In genomic region chr19:8637070-8637469, GRCh38 we compare ENCODE assay signal across 13 cellular contexts. TPM values are rescaled to one million over a fixed set of nuclear protein-coding genes. Genes with fewer than 3 reads are reported as not detected.
DNase-seq lines count a peak whose midpoint lies in the region; ATAC-seq, FAIRE-seq and TF ChIP-seq lines count a peak whose summit lies in the region.
"Not testable (repeated sequence)": the region's sequence is repeated elsewhere in the genome, so short reads cannot be mapped to it uniquely, and the experiment has no call there.
"Had no signal": no experiment of that assay in that cellular context is flagged by ENCODE, and none has a peak within 500 bp of the region (broad histone marks: within the 10 kb centered on the region; RNA-seq: fewer than 3 reads in every experiment).

No MANE protein-coding gene starts in this region.

- intact Hi-C loops in HepG2 (cut with micrococcal nuclease; ENCODE audit: unreplicated experiment), result not testable (repeated sequence)

- not testable (repeated sequence) for BruUV-seq in HepG2 (replicated peaks; lab: Mats Ljungman, UMichigan)

- not testable (repeated sequence) for H3K79me2 ChIP-seq in HepG2 (ENCODE audit: insufficient read depth, low read length)

- peak; percentile 23 for FAIRE-seq in HTR-8/SVneo (lab: Jason Lieb, UNC)
- FAIRE-seq in HepG2 (lab: Jason Lieb, UNC), result not testable (repeated sequence)

- 0 out of 3 replicates have a peak, but pooled peaks have one; percentile 37 for ATAC-seq in SK-N-SH treated with all-trans-retinoic acid at 6 μM for 48 hours
- ATAC-seq in HepG2, result not testable (repeated sequence)
- peak; percentile 33 for ATAC-seq in thoracic aorta (ENCODE audit: insufficient number of reproducible peaks, low FRiP score, low read depth)

- not testable (repeated sequence) for TF ChIP-seq CTCF in AG10803 (conservative IDR thresholded peaks at IDR 0.05; ENCODE audit: low read length); brain microvascular endothelial cell (IDR thresholded peaks at IDR 0.05; ENCODE audit: low read depth, low read length, missing control alignments); HepG2 (CRISPR knock-in tag; IDR thresholded peaks at IDR 0.05); thoracic aorta (IDR thresholded peaks at IDR 0.05)

- H3K4me1 ChIP-seq in HepG2 (ENCODE audit: insufficient read depth, low read length) (peaks cover 69% of the 10 kb centered on the region), thoracic aorta (ENCODE audit: control insufficient read depth in 1 of 2, low read depth in 2 of 2) (peaks cover 12 to 30% of the 10 kb centered on the region in 2 donors)

- POLR2A ChIA-PET in HepG2 (lab: Yijun Ruan, JAX), result not testable (repeated sequence)

- H4K20me1 ChIP-seq in HepG2 (ENCODE audit: insufficient read depth, low read length), result not testable (repeated sequence)

- not testable (repeated sequence) for H3K9me3 ChIP-seq in HepG2 (ENCODE audit: low read length); thoracic aorta

- TF ChIP-seq RAD21 in HepG2 (CRISPR knock-in tag; IDR thresholded peaks at IDR 0.05), result not testable (repeated sequence)

- CTCF ChIA-PET in HepG2 (lab: Yijun Ruan, JAX; ENCODE audit: low intra/inter-chr PET ratio, low total read pairs), result not testable (repeated sequence)

- not testable (repeated sequence) for H3K4me2 ChIP-seq in HepG2 (ENCODE audit: low read depth, low read length)

- not testable (repeated sequence) for H2AFZ ChIP-seq in HepG2 (ENCODE audit: low read length)

- not testable (repeated sequence) for H3K9ac ChIP-seq in HepG2 (ENCODE audit: insufficient read depth, low read depth, low read length)

- H3K27me3 ChIP-seq in brain microvascular endothelial cell (replicated peaks); HepG2 (ENCODE audit: control insufficient read depth in 1 of 2, insufficient read depth in 2 of 2, low read length in 2 of 2); thoracic aorta (replicated peaks; ENCODE audit: insufficient read depth): not testable (repeated sequence)

- TF ChIP-seq EP300 in HepG2 (IDR thresholded peaks at IDR 0.05; ENCODE audit: low read depth in 2 of 2, low read length in 2 of 2); HepG2 (CRISPR knock-in tag; IDR thresholded peaks at IDR 0.05; ENCODE audit: borderline replicate concordance): not testable (repeated sequence)

- WGBS in HepG2 (ENCODE audit: low lambda C conversion rate), result 84% methylated on average over 4 of the region's 4 CpGs

- not testable (repeated sequence) for TF ChIP-seq POLR2A in HepG2 (IDR thresholded peaks at IDR 0.05; ENCODE audit: insufficient read depth in 1 of 2, low read depth in 2 of 2, low read length in 2 of 2)

- H3K36me3 ChIP-seq in brain microvascular endothelial cell (replicated peaks); HepG2 (replicated peaks in 1 of 2; ENCODE audit: control insufficient read depth in 1 of 2, insufficient read depth in 2 of 2, low read length in 2 of 2); thoracic aorta: not testable (repeated sequence)

- H3K4me3 ChIP-seq in AG10803 (ENCODE audit: low read length); brain microvascular endothelial cell (ENCODE audit: low read depth, low read length); HepG2 (replicated peaks in 1 of 3; ENCODE audit: insufficient read depth in 1 of 3, low read depth in 2 of 3, low read length in 3 of 3); thoracic aorta: not testable (repeated sequence)

- DNase-seq in AG10803 (ENCODE audit: low read depth) (peak; percentile 12), NCI-H226 (peak; percentile 60), brain microvascular endothelial cell (peak; percentile 80)
- DNase-seq in HTR-8/SVneo (ENCODE audit: insufficient read length, low spot score); HepG2 (ENCODE audit: low spot score); thoracic aorta (ENCODE audit: low spot score): not testable (repeated sequence)

- H3K27ac ChIP-seq in brain microvascular endothelial cell, result peak overlapping the region; percentile 48
- H3K27ac ChIP-seq in HepG2 (ENCODE audit: extremely low read length, insufficient read depth, low read length), result peak overlapping the region; percentile 24
- H3K27ac ChIP-seq in thoracic aorta, result not testable (repeated sequence)

- in situ Hi-C loops in brain microvascular endothelial cell (cut with HindIII; ENCODE audit: low pct_ligation_motif_present, low sequenced_read_pairs); HepG2 (cut with HindIII; ENCODE audit: extremely low pct_ligation_motif_present, low pct_unique_long_range_greater_than_20kb): not testable (repeated sequence)

RNA-seq across cellular contexts. Expression of gene NFILZ, which starts 6.6 kb away (rescaled TPM):
- total RNA-seq in HepG2 (2016; rRNA removed; fragmentation: Illumina TruSeq; extraction: Trizol) (not detected in 2 replicates), thoracic aorta (not detected)
- not detected in 2 replicates for total RNA-seq in HepG2 (2016; cell fraction: cytosol; rRNA removed; fragmentation: Illumina TruSeq; extraction: Trizol; ENCODE audit: low read depth)
- not detected in 2 replicates for total RNA-seq in HepG2 (2016; cell fraction: insoluble cytoplasmic fraction; rRNA removed; fragmentation: Illumina TruSeq; extraction: Trizol)
- total RNA-seq in HepG2 (2016; cell fraction: membrane; rRNA removed; fragmentation: Illumina TruSeq; extraction: Trizol), result not detected in 2 replicates
- not detected in 2 replicates for total RNA-seq in HepG2 (2016; cell fraction: nucleus; rRNA removed; fragmentation: Illumina TruSeq; extraction: Trizol)
- polyA plus RNA-seq in HepG2 (2011; rRNA removed), result not detected in 2 replicates
- not detected in 2 replicates for polyA plus RNA-seq in HepG2 (2011; cell fraction: cytosol; rRNA removed)
- polyA plus RNA-seq in HepG2 (2011; cell fraction: nucleus; rRNA removed), result not detected in 2 replicates
- polyA plus RNA-seq in HepG2 (2012), result not detected in 2 replicates
- polyA plus RNA-seq in HepG2 (2016; cell fraction: cytosol; fragmentation: Illumina TruSeq; extraction: Trizol; ENCODE audit: low read depth), result not detected in 2 replicates
- not detected in 2 replicates for polyA plus RNA-seq in HepG2 (2016; cell fraction: insoluble cytoplasmic fraction; fragmentation: Illumina TruSeq; extraction: Trizol; ENCODE audit: low read depth)
- polyA plus RNA-seq in HepG2 (2016; cell fraction: membrane; fragmentation: Illumina TruSeq; extraction: Trizol; ENCODE audit: low read depth), result not detected in 2 replicates
- not detected in 2 replicates for polyA plus RNA-seq in HepG2 (2016; cell fraction: nucleus; fragmentation: Illumina TruSeq; extraction: Trizol; ENCODE audit: insufficient read depth, low read depth)
- not detected in 2 replicates for polyA minus RNA-seq in HepG2 (2011; rRNA and poly(A)+ RNA removed; ENCODE audit: low replicate concordance)
- polyA minus RNA-seq in HepG2 (2011; cell fraction: cytosol; rRNA and poly(A)+ RNA removed), result not detected in 2 replicates
- not detected in 2 replicates for polyA minus RNA-seq in HepG2 (2011; cell fraction: nucleus; rRNA and poly(A)+ RNA removed)
- total RNA-seq: Caco-2; CD4-positive, alpha-beta T cell; GM23248; H4; HT-29 had no signal
- polyA plus RNA-seq: GM23248, IgD-negative memory B cell had no signal

RNA-seq across cellular contexts. Expression of gene ADAMTS10, which starts 26.6 kb away (rescaled TPM):
- total RNA-seq in HepG2 (2016; rRNA removed; fragmentation: Illumina TruSeq; extraction: Trizol), result 0.49 TPM in 1 of 2 replicates, not detected in the other
- not detected in 2 replicates for total RNA-seq in HepG2 (2016; cell fraction: cytosol; rRNA removed; fragmentation: Illumina TruSeq; extraction: Trizol; ENCODE audit: low read depth)
- total RNA-seq in HepG2 (2016; cell fraction: insoluble cytoplasmic fraction; rRNA removed; fragmentation: Illumina TruSeq; extraction: Trizol), result 0.24 TPM in 1 of 2 replicates, not detected in the other
- total RNA-seq in HepG2 (2016; cell fraction: membrane; rRNA removed; fragmentation: Illumina TruSeq; extraction: Trizol), result not detected in 2 replicates
- 1.2 TPM in 1 of 2 replicates, not detected in the other for total RNA-seq in HepG2 (2016; cell fraction: nucleus; rRNA removed; fragmentation: Illumina TruSeq; extraction: Trizol)
- polyA plus RNA-seq in HepG2 (2011; rRNA removed), result 1.7 and 3.0 TPM in 2 replicates
- polyA plus RNA-seq in HepG2 (2011; cell fraction: cytosol; rRNA removed), result 0.46 and 0.68 TPM in 2 replicates
- 33.0 and 37.3 TPM in 2 replicates for polyA plus RNA-seq in HepG2 (2011; cell fraction: nucleus; rRNA removed)
- polyA plus RNA-seq in HepG2 (2012), result 2.1 and 3.0 TPM in 2 replicates
- polyA plus RNA-seq in HepG2 (2016; cell fraction: cytosol; fragmentation: Illumina TruSeq; extraction: Trizol; ENCODE audit: low read depth), result not detected in 2 replicates
- polyA plus RNA-seq in HepG2 (2016; cell fraction: insoluble cytoplasmic fraction; fragmentation: Illumina TruSeq; extraction: Trizol; ENCODE audit: low read depth), result not detected in 2 replicates
- polyA plus RNA-seq in HepG2 (2016; cell fraction: membrane; fragmentation: Illumina TruSeq; extraction: Trizol; ENCODE audit: low read depth), result not detected in 2 replicates
- 0.67 and 1.2 TPM in 2 replicates for polyA plus RNA-seq in HepG2 (2016; cell fraction: nucleus; fragmentation: Illumina TruSeq; extraction: Trizol; ENCODE audit: insufficient read depth, low read depth)
- 1.9 and 2.8 TPM in 2 replicates for polyA minus RNA-seq in HepG2 (2011; rRNA and poly(A)+ RNA removed; ENCODE audit: low replicate concordance)
- 0.79 TPM in 1 of 2 replicates, not detected in the other for polyA minus RNA-seq in HepG2 (2011; cell fraction: cytosol; rRNA and poly(A)+ RNA removed)
- 7.1 and 8.1 TPM in 2 replicates for polyA minus RNA-seq in HepG2 (2011; cell fraction: nucleus; rRNA and poly(A)+ RNA removed)
- total RNA-seq in thoracic aorta, result 100 to 1,000 TPM; 164 to 214 TPM
- total RNA-seq: HT-29 had no signal
- polyA plus RNA-seq: IgD-negative memory B cell had no signal

RNA-seq across cellular contexts. Expression of gene MYO1F, which starts 59.8 kb away (rescaled TPM):
- total RNA-seq in HepG2 (2016; rRNA removed; fragmentation: Illumina TruSeq; extraction: Trizol) (0.09 and 0.13 TPM in 2 replicates), thoracic aorta (10 to 100 TPM; 29.6 to 33.9 TPM)
- total RNA-seq in HepG2 (2016; cell fraction: cytosol; rRNA removed; fragmentation: Illumina TruSeq; extraction: Trizol; ENCODE audit: low read depth), result 0.20 and 0.26 TPM in 2 replicates
- 0.11 and 0.16 TPM in 2 replicates for total RNA-seq in HepG2 (2016; cell fraction: insoluble cytoplasmic fraction; rRNA removed; fragmentation: Illumina TruSeq; extraction: Trizol)
- 0.21 and 0.80 TPM in 2 replicates for total RNA-seq in HepG2 (2016; cell fraction: membrane; rRNA removed; fragmentation: Illumina TruSeq; extraction: Trizol)
- total RNA-seq in HepG2 (2016; cell fraction: nucleus; rRNA removed; fragmentation: Illumina TruSeq; extraction: Trizol), result not detected in 2 replicates
- 0.13 and 0.34 TPM in 2 replicates for polyA plus RNA-seq in HepG2 (2011; rRNA removed)
- 0.13 and 0.30 TPM in 2 replicates for polyA plus RNA-seq in HepG2 (2011; cell fraction: cytosol; rRNA removed)
- polyA plus RNA-seq in HepG2 (2011; cell fraction: nucleus; rRNA removed), result 0.40 and 0.64 TPM in 2 replicates
- polyA plus RNA-seq in HepG2 (2012), result 0.42 and 1.5 TPM in 2 replicates
- polyA plus RNA-seq in HepG2 (2016; cell fraction: cytosol; fragmentation: Illumina TruSeq; extraction: Trizol; ENCODE audit: low read depth), result 0.25 and 0.37 TPM in 2 replicates
- polyA plus RNA-seq in HepG2 (2016; cell fraction: insoluble cytoplasmic fraction; fragmentation: Illumina TruSeq; extraction: Trizol; ENCODE audit: low read depth), result 0.16 TPM in 1 of 2 replicates, not detected in the other
- polyA plus RNA-seq in HepG2 (2016; cell fraction: membrane; fragmentation: Illumina TruSeq; extraction: Trizol; ENCODE audit: low read depth), result 0.32 and 0.36 TPM in 2 replicates
- 0.17 and 0.21 TPM in 2 replicates for polyA plus RNA-seq in HepG2 (2016; cell fraction: nucleus; fragmentation: Illumina TruSeq; extraction: Trizol; ENCODE audit: insufficient read depth, low read depth)
- 0.42 and 0.63 TPM in 2 replicates for polyA minus RNA-seq in HepG2 (2011; rRNA and poly(A)+ RNA removed; ENCODE audit: low replicate concordance)
- polyA minus RNA-seq in HepG2 (2011; cell fraction: cytosol; rRNA and poly(A)+ RNA removed), result not detected in 2 replicates
- polyA minus RNA-seq in HepG2 (2011; cell fraction: nucleus; rRNA and poly(A)+ RNA removed), result not detected in 2 replicates
- total RNA-seq: HT-29 had no signal

Comparison
In these comparisons a context has a peak if more than half of its experiments do, and no peak if none do; other contexts are left out.
1. RNA of gene ADAMTS10, which starts 26.6 kb away (total RNA-seq): 164 to 214 TPM in thoracic aorta; 0.24 to 1.2 TPM in HepG2; every median in the first group is over 10 times any median in the second.
2. RNA of gene MYO1F, which starts 59.8 kb away (total RNA-seq): 29.6 to 33.9 TPM in thoracic aorta; 0.09 to 0.80 TPM in HepG2; every median in the first group is over 10 times any median in the second.